In the genomic region with DNA sequence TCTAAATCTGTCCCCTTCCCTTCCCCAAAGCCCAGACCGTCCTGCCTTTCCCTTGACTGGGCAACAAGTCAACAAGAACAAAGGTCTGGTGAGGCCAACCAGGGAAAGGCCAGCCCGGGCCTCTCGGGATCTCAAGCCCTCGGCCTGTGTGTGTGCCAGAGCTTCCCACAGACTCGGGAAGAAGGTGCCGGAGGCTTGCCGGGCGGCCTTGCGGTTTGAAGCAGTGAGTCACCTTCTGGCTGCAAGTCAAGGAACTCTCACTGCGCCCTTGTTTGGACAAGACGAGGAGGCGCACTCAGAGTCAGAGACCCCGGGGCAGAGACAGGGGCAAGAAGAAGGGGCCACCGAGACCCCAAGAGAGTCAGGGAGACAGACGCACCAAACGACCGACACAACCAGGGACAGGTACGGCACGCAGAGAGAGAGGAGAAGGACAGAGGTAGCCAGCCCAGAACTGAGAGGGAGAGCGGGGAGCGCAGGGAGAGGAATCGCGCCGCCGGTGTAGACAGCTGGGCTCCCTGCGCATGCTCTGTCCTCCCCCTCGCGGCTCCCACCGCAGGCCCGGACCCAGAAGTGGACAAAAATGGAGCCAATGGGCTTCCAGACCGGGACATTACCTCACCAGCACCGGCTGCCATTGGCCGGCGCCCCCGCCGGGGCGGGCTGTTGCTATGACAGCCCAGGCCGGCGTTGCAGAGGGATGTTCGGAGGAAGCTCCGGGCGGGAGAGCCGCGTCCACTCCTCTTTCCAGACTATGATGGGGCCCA, we compare ENCODE assay signal across 8 cellular contexts.
DNase-seq lines count a peak whose midpoint lies in the region; ATAC-seq lines count a peak whose summit lies in the region.

No MANE protein-coding gene starts in this region.

- intact Hi-C loops in left colon (cut with DNase I, micrococcal nuclease) = no loop called here

- peak; percentile 66 to 69 for DNase-seq in AML-193 (lab: John Stamatoyannopoulos, UW)
- peak; percentile 95 for DNase-seq in NCI-H69 (lab: John Stamatoyannopoulos, UW)
- peak; percentile 49 for DNase-seq in activated CD4-positive, alpha-beta T cell treated with anti-CD3 and anti-CD28 coated beads, Interleukin-2, amount 50 U/mL, for 1 hour
- peak; percentile 99 for DNase-seq in dedifferentiated amniotic fluid mesenchymal stem cell (ENCODE audit: extremely low spot score)
- DNase-seq in left colon = peak; percentile 90 to 93
- peak; percentile 21 to 41 for DNase-seq in stimulated activated CD4-positive, alpha-beta T cell treated with anti-CD3 and anti-CD28 coated beads, Interleukin-1b, Interleukin-23, amount 100 ng/mL, for 4 hours (ENCODE audit: low read depth in 2 of 2)

- ATAC-seq in GM19395 (IDR thresholded peaks at IDR 0.05; ENCODE audit: unreplicated experiment) (peak; percentile 84), HG03520 (IDR thresholded peaks at IDR 0.05; ENCODE audit: unreplicated experiment) (peak; percentile 74), left colon (peak; percentile 90)

Comparison
In these comparisons a context has a peak if more than half of its experiments do, and no peak if none do; other contexts are left out.
1. Peak in every context shown above with its lines: DNase-seq and ATAC-seq.
2. DNase-seq: peak in every context shown above with its lines; median percentile 99 in dedifferentiated amniotic fluid mesenchymal stem cell; 95 in NCI-H69; 92 in left colon; 68 in AML-193; 49 in activated CD4-positive, alpha-beta T cell treated with anti-CD3 and anti-CD28 coated beads, Interleukin-2, amount 50 U/mL, for 1 hour; 31 in stimulated activated CD4-positive, alpha-beta T cell treated with anti-CD3 and anti-CD28 coated beads, Interleukin-1b, Interleukin-23, amount 100 ng/mL, for 4 hours.